Comparison of ENCODE assay signal across 13 cellular contexts in the genomic region with DNA sequence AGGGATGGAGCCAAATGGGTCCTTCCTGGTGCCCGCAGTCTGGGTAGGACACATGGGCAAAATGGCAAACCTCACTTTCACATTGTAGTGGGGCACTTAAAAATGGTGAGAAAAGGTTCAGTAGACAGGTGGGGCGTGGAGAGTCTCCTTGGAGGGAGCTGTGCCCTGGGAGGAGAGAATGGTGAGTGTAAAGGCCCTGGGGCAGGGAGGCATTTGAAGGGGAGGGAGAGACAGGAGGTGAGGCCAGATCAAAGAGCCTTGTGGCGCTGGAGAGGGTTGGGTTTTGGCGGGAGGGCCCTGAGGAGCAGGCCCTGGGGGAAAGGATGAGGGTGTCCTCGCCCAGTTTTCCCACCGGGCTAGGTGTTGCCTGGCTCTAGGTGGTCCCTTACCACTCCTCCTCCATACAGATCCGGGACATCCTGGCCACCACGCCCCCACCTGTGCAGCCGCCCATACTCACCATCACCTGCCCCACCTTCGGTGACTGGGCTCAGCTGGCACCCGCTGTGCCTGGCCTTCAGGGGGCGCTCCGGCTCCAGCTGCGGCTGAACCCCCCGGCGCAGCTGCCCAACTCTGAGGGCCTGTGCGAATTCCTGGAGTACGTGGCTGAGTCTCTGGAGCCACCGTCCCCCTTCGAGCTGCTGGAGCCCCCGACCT. TPM values are rescaled to one million over a fixed set of nuclear protein-coding genes. Genes with fewer than 3 reads are reported as not detected.
A peak's percentile ranks its signal among the peaks of the same experiment; 100 is the strongest.
DNase-seq lines count a peak whose midpoint lies in the region; ATAC-seq, FAIRE-seq and TF ChIP-seq lines count a peak whose summit lies in the region.
"Had no signal": no experiment of that assay in that cellular context is flagged by ENCODE, and none has a peak within 500 bp of the region (broad histone marks: within the 10 kb centered on the region; RNA-seq: fewer than 3 reads in every experiment).

No MANE protein-coding gene starts in this region.

- no peak for ATAC-seq in T-helper 17 cell
- no peak for ATAC-seq in GM18861 (IDR thresholded peaks at IDR 0.05; ENCODE audit: unreplicated experiment)
- ATAC-seq: pancreas had no signal

- no peak overlapping the region for H3K4me3 ChIP-seq in A673 (ENCODE audit: low read depth, low read length, poor library complexity, severe bottlenecking)
- no peak overlapping the region for H3K4me3 ChIP-seq in keratinocyte (ENCODE audit: control insufficient read depth in 2 of 3, extremely low read depth in 1 of 3, insufficient read depth in 2 of 3, low read depth in 1 of 3, low read length in 3 of 3)
- H3K4me3 ChIP-seq: pancreas had no signal

- no peak overlapping the region for H3K4me2 ChIP-seq in keratinocyte (ENCODE audit: control insufficient read depth, extremely low read depth, insufficient read depth, low read depth, low read length)

- H3K9me1 ChIP-seq in keratinocyte (ENCODE audit: control insufficient read depth, extremely low read depth, insufficient read depth, low read length), result peaks cover 2% of the 10 kb centered on the region

- H3K27ac ChIP-seq in A673 (ENCODE audit: low read depth, low read length, poor library complexity, severe bottlenecking) (no peak overlapping the region), keratinocyte (ENCODE audit: control insufficient read depth, insufficient read depth, low read length) (no peak overlapping the region)
- H3K27ac ChIP-seq: pancreas had no signal

- no peak for DNase-seq in A673 (ENCODE audit: low spot score)
- DNase-seq in T-helper 17 cell, result no peak
- DNase-seq in keratinocyte (ENCODE audit: low read depth, low spot score), result no peak
- no peak for DNase-seq in NCI-H1694 (lab: John Stamatoyannopoulos, UW)
- no peak for DNase-seq in retina
- DNase-seq in NCI-H2196 (lab: John Stamatoyannopoulos, UW; ENCODE audit: unreplicated experiment), result no peak
- DNase-seq: COR-L47; effector CD8-positive, alpha-beta T cell; NCI-H446 treated with DMSO at 0.1 percent for 48 hours; pancreas had no signal

- H3K4me3 Mint-ChIP-seq in T-helper 17 cell, result no peak overlapping the region
- H3K4me3 Mint-ChIP-seq: T-helper 1 cell treated with Interleukin-12 subunit alpha and Interleukin-12 subunit beta and Interleukin-4 antibody, amounts not matched to agents 30 μg/mL and 1 μg/mL, for 36 hours had no signal

- no peak for FAIRE-seq in keratinocyte (lab: Jason Lieb, UNC)
- FAIRE-seq: pancreas had no signal

- intact Hi-C loops in A673 (cut with micrococcal nuclease; ENCODE audit: unreplicated experiment), result no loop called here

- H3K9me3 ChIP-seq in A673 (ENCODE audit: low read depth, low read length, poor library complexity, severe bottlenecking), result no peaks in the 10 kb centered on the region
- H3K9me3 ChIP-seq in T-helper 17 cell (ENCODE audit: control insufficient read depth, low read length, poor library complexity, severe bottlenecking), result no peaks in the 10 kb centered on the region
- H3K9me3 ChIP-seq in keratinocyte (ENCODE audit: control insufficient read depth, low read depth, low read length), result no peaks in the 10 kb centered on the region
- H3K9me3 ChIP-seq: pancreas had no signal

- H3K27ac Mint-ChIP-seq in T-helper 17 cell, result peak overlapping the region; percentile 78
- H3K27ac Mint-ChIP-seq: T-helper 1 cell treated with Interleukin-12 subunit alpha and Interleukin-12 subunit beta and Interleukin-4 antibody, amounts not matched to agents 30 μg/mL and 1 μg/mL, for 36 hours had no signal

- TF ChIP-seq CTCF in A673 (conservative IDR thresholded peaks at IDR 0.05; ENCODE audit: low read depth, low read length) (peak; percentile 57), GM12873 (IDR thresholded peaks at IDR 0.05; ENCODE audit: insufficient read depth, low read depth, low read length, missing control alignments) (peak; percentile 64), keratinocyte (optimal IDR thresholded peaks at IDR 0.05 in 1 of 3, IDR thresholded peaks at IDR 0.05 in 1 of 3, conservative IDR thresholded peaks at IDR 0.05 in 1 of 3; ENCODE audit: extremely low read depth in 1 of 3, insufficient read depth in 2 of 3, low read length in 3 of 3) (peak in 2 of 3 experiments; percentile 38 to 60)

- H3K27me3 ChIP-seq in A673 (replicated peaks; ENCODE audit: insufficient read depth, low read depth, low read length, poor library complexity) (no peaks in the 10 kb centered on the region), keratinocyte (ENCODE audit: control insufficient read depth, extremely low read depth, insufficient read depth, low read length) (no peaks in the 10 kb centered on the region)
- H3K27me3 ChIP-seq: pancreas had no signal

- peaks cover 5% of the 10 kb centered on the region for H3K36me3 Mint-ChIP-seq in T-helper 17 cell (ENCODE audit: low read depth)

- CTCF ChIA-PET in A673 (lab: Charles Lee), result interaction anchor here (0.6 kb wide), 3 partner anchors 15 to 322 kb away, joined by 5 to 9 read pairs (median 6); no protein-coding TSS in a partner anchor

- no peaks in the 10 kb centered on the region for H3K27me3 Mint-ChIP-seq in T-helper 17 cell

- POLR2A ChIA-PET in A673 (lab: Charles Lee; ENCODE audit: low non-redundant PET), result no interaction called here

- H3K36me3 ChIP-seq in A673 (ENCODE audit: insufficient read depth, low read length, poor library complexity, severe bottlenecking), result peaks cover 81% of the 10 kb centered on the region
- peaks cover 11 to 27% of the 10 kb centered on the region in 2 experiments for H3K36me3 ChIP-seq in keratinocyte (ENCODE audit: control insufficient read depth in 2 of 2, extremely low read depth in 1 of 2, insufficient read depth in 2 of 2, low read length in 2 of 2)

- H2AFZ ChIP-seq in keratinocyte (ENCODE audit: control insufficient read depth, low read length), result no peak overlapping the region

- BruUV-seq in A673 (replicated peaks; lab: Mats Ljungman, UMichigan), result no TSS peak

- H4K20me1 ChIP-seq in keratinocyte (ENCODE audit: control insufficient read depth, extremely low read depth, insufficient read depth, low read length), result peaks cover 16% of the 10 kb centered on the region

- no peak overlapping the region for H3K9ac ChIP-seq in keratinocyte (ENCODE audit: control insufficient read depth, extremely low read depth, insufficient read depth, low read length)

- peaks cover 4% of the 10 kb centered on the region for H3K79me2 ChIP-seq in keratinocyte (ENCODE audit: control insufficient read depth, insufficient read depth, low read length)

- dilution Hi-C loops in keratinocyte (cut with MboI; ENCODE audit: extremely low pct_ligation_motif_present, low sequenced_read_pairs), result no loop called here

- H3K4me1 ChIP-seq in A673 (ENCODE audit: insufficient read depth, low read length, poor library complexity, severe bottlenecking) (peaks cover 7% of the 10 kb centered on the region), keratinocyte (ENCODE audit: control insufficient read depth, extremely low read depth, insufficient read depth, low read length) (peaks cover 5% of the 10 kb centered on the region)

- H3K4me1 Mint-ChIP-seq in T-helper 17 cell, result peaks cover 22% of the 10 kb centered on the region

RNA-seq across cellular contexts. Expression of gene MAP1S, which starts 6.3 kb away (rescaled TPM):
- total RNA-seq in A673 (2021) (79.1 and 87.3 TPM in 2 replicates), T-helper 17 cell (10 to 100 TPM; 34.6 to 36.0 TPM)
- 3.7 to 10.7 TPM (median 4.4 TPM) in 3 replicates for polyA plus RNA-seq in keratinocyte
- polyA plus RNA-seq in keratinocyte (2011; ENCODE audit: low read depth), result 14.1 TPM
- 7.0 and 12.9 TPM in 2 replicates for polyA plus RNA-seq in keratinocyte (2011; cell fraction: cytosol; rRNA removed)
- 14.1 and 20.7 TPM in 2 replicates for polyA plus RNA-seq in keratinocyte (2011; cell fraction: nucleus; rRNA removed)
- polyA plus RNA-seq in keratinocyte (2012; ENCODE audit: low replicate concordance), result 19.4 and 32.2 TPM in 2 replicates
- 16.1 to 99.8 TPM (median 17.3 TPM) in 3 replicates for polyA minus RNA-seq in keratinocyte
- polyA minus RNA-seq in keratinocyte (2011; cell fraction: cytosol; rRNA and poly(A)+ RNA removed), result 78.3 TPM
- polyA minus RNA-seq in keratinocyte (2011; cell fraction: nucleus; rRNA and poly(A)+ RNA removed), result 15.6 and 35.6 TPM in 2 replicates

RNA-seq across cellular contexts. Expression of gene FCHO1, which starts 25.7 kb away (rescaled TPM):
- total RNA-seq in A673 (2021) (2.1 and 5.0 TPM in 2 replicates), T-helper 17 cell (10 to 100 TPM; 69.2 to 71.9 TPM)
- polyA plus RNA-seq in keratinocyte, result 0.14 to 0.22 TPM (median 0.21 TPM) in 3 replicates
- polyA plus RNA-seq in keratinocyte (2011; ENCODE audit: low read depth), result 2.6 TPM
- polyA plus RNA-seq in keratinocyte (2011; cell fraction: cytosol; rRNA removed), result 0.36 and 0.81 TPM in 2 replicates
- 0.42 and 0.69 TPM in 2 replicates for polyA plus RNA-seq in keratinocyte (2011; cell fraction: nucleus; rRNA removed)
- polyA plus RNA-seq in keratinocyte (2012; ENCODE audit: low replicate concordance), result 3.3 and 4.1 TPM in 2 replicates
- 0.26 to 5.0 TPM (median 0.66 TPM) in 3 replicates for polyA minus RNA-seq in keratinocyte
- polyA minus RNA-seq in keratinocyte (2011; cell fraction: cytosol; rRNA and poly(A)+ RNA removed), result 4.6 TPM
- not detected in 2 replicates for polyA minus RNA-seq in keratinocyte (2011; cell fraction: nucleus; rRNA and poly(A)+ RNA removed)

RNA-seq across cellular contexts. Expression of gene UNC13A, which starts 37.4 kb away (rescaled TPM):
- 5.8 and 6.8 TPM in 2 replicates for total RNA-seq in A673 (2021)
- total RNA-seq in T-helper 17 cell, result not detected
- under 0.01 TPM in 1 of 3 replicates, not detected in the others for polyA plus RNA-seq in keratinocyte
- polyA plus RNA-seq in keratinocyte (2011; ENCODE audit: low read depth), result not detected
- polyA plus RNA-seq in keratinocyte (2011; cell fraction: cytosol; rRNA removed), result 0.01 and 0.06 TPM in 2 replicates
- 0.05 and 0.06 TPM in 2 replicates for polyA plus RNA-seq in keratinocyte (2011; cell fraction: nucleus; rRNA removed)
- polyA plus RNA-seq in keratinocyte (2012; ENCODE audit: low replicate concordance), result 0.03 TPM in 1 of 2 replicates, not detected in the other
- polyA minus RNA-seq in keratinocyte, result not detected in 3 replicates
- polyA minus RNA-seq in keratinocyte (2011; cell fraction: cytosol; rRNA and poly(A)+ RNA removed), result not detected
- polyA minus RNA-seq in keratinocyte (2011; cell fraction: nucleus; rRNA and poly(A)+ RNA removed), result under 0.01 and 0.08 TPM in 2 replicates

Comparison
In these comparisons a context has a peak if more than half of its experiments do, and no peak if none do; other contexts are left out.
1. RNA of gene FCHO1, which starts 25.7 kb away (total RNA-seq): 69.2 to 71.9 TPM in T-helper 17 cell; 2.1 to 5.0 TPM in A673; every median in the first group is over 10 times any median in the second.
2. Peak in every context shown above with its lines, with median percentiles within 50 percentile points of each other: CTCF ChIP-seq.